Comparison of ENCODE assay signal across 8 cellular contexts in genomic region chr11:128520886-128521696, GRCh38.
DNase-seq lines count a peak whose midpoint lies in the region; ATAC-seq, FAIRE-seq and TF ChIP-seq lines count a peak whose summit lies in the region.

No MANE protein-coding gene starts in this region.

- CTCF ChIA-PET in PC-9 (lab: Charles Lee): interaction anchor here (0.6 kb wide), 1 partner anchor 257 kb away, joined by 4 read pairs; no protein-coding TSS in a partner anchor
- CTCF ChIA-PET in endothelial cell of umbilical vein (lab: Charles Lee): interaction anchor here (0.9 to 3.1 kb wide), 6 partner anchors 10 to 363 kb away, joined by 3 to 15 read pairs (median 8); no protein-coding TSS in a partner anchor

- H3K9ac ChIP-seq in endothelial cell of umbilical vein (replicated peaks; ENCODE audit: extremely low read depth, insufficient read depth, low read length): peak overlapping the region; percentile 99

- no peaks in the 10 kb centered on the region for H3K27me3 ChIP-seq in PC-9 (ENCODE audit: insufficient read depth, low read depth)
- H3K27me3 ChIP-seq in endothelial cell of umbilical vein (ENCODE audit: control insufficient read depth in 2 of 2, insufficient read depth in 2 of 2, low read length in 2 of 2): no peaks in the 10 kb centered on the region
- no peaks in the 10 kb centered on the region for H3K27me3 ChIP-seq in pancreas

- no peak for ATAC-seq in pancreas

- TF ChIP-seq POLR2A in endothelial cell of umbilical vein (IDR thresholded peaks at IDR 0.05; ENCODE audit: low read depth, low read length): no peak

- peak overlapping the region; percentile 89 for H3K27ac ChIP-seq in PC-9
- peak overlapping the region; percentile 99 for H3K27ac ChIP-seq in endothelial cell of umbilical vein (ENCODE audit: insufficient read depth, low read depth, low read length)
- peak overlapping the region in 3 of 4 donors; percentile 82 to 92 (median 90) for H3K27ac ChIP-seq in pancreas

- BruUV-seq in PC-9 (replicated peaks; lab: Mats Ljungman, UMichigan) (TSS peak; percentile 32), endothelial cell of umbilical vein (replicated peaks; lab: Mats Ljungman, UMichigan) (TSS peak; percentile 28)

- peaks cover 58% of the 10 kb centered on the region for H3K79me2 ChIP-seq in PC-9 (ENCODE audit: low read depth)
- H3K79me2 ChIP-seq in endothelial cell of umbilical vein (ENCODE audit: control insufficient read depth, insufficient read depth, low read length): peaks cover 59% of the 10 kb centered on the region

- H3K4me1 ChIP-seq in PC-9 (replicated peaks; ENCODE audit: insufficient read depth): peaks cover 69% of the 10 kb centered on the region
- H3K4me1 ChIP-seq in endothelial cell of umbilical vein (ENCODE audit: control insufficient read depth, extremely low read depth, insufficient read depth, low read length): peaks cover 52% of the 10 kb centered on the region
- peaks cover 12 to 69% (median 53%) of the 10 kb centered on the region in 3 donors for H3K4me1 ChIP-seq in pancreas

- POLR2A ChIA-PET in PC-9 (lab: Charles Lee; ENCODE audit: unreplicated experiment) (interaction anchor here (0.5 to 0.6 kb wide), 3 partner anchors 23 to 50 kb away, joined by 3 read pairs; no protein-coding TSS in a partner anchor), endothelial cell of umbilical vein (lab: Charles Lee) (interaction anchor here (0.7 kb wide), 1 partner anchor 44 kb away, joined by 3 read pairs; no protein-coding TSS in a partner anchor)

- DNase-seq in PC-9 (no peak), endothelial cell of umbilical vein (ENCODE audit: low read depth, low spot score) (no peak), pancreas (no peak), anterior cingulate cortex (lab: John Stamatoyannopoulos, UW) (no peak), COLO829 (ENCODE audit: low spot score) (no peak)
- no peak for DNase-seq in stimulated activated CD4-positive, alpha-beta T cell treated with anti-CD3 and anti-CD28 coated beads, Interleukin-12 subunit alpha, Interleukin-12 subunit beta, amount 100 ng/mL, for 4 hours
- no peak for DNase-seq in activated CD4-positive, CD25-positive, alpha-beta regulatory T cell (lab: John Stamatoyannopoulos, UW)

- no peaks in the 10 kb centered on the region for H3K9me3 ChIP-seq in PC-9 (ENCODE audit: insufficient read depth, low read depth)
- H3K9me3 ChIP-seq in endothelial cell of umbilical vein (replicated peaks; ENCODE audit: control insufficient read depth, insufficient read depth, low read length): no peaks in the 10 kb centered on the region
- no peaks in the 10 kb centered on the region for H3K9me3 ChIP-seq in pancreas

- no peaks in the 10 kb centered on the region; the same call in 1 of the 2 replicates for H4K20me1 ChIP-seq in PC-9 (ENCODE audit: insufficient read depth)
- H4K20me1 ChIP-seq in endothelial cell of umbilical vein (replicated peaks; ENCODE audit: control insufficient read depth, extremely low read depth, insufficient read depth, low read length): no peaks in the 10 kb centered on the region

- H3K36me3 ChIP-seq in PC-9 (ENCODE audit: low read depth): no peaks in the 10 kb centered on the region
- H3K36me3 ChIP-seq in endothelial cell of umbilical vein (ENCODE audit: control insufficient read depth in 2 of 2, extremely low read depth in 1 of 2, insufficient read depth in 2 of 2, low read length in 2 of 2): no peaks in the 10 kb centered on the region
- H3K36me3 ChIP-seq in pancreas: no peaks in the 10 kb centered on the region

- peaks cover 11% of the 10 kb centered on the region for H3F3A ChIP-seq in PC-9 (ENCODE audit: insufficient read depth, low read depth)

- H3K4me3 ChIP-seq in GM08714 (ENCODE audit: low read length): peak overlapping the region; percentile 95
- H3K4me3 ChIP-seq in PC-9: peak overlapping the region; percentile 91
- H3K4me3 ChIP-seq in endothelial cell of umbilical vein (replicated peaks in 1 of 3; ENCODE audit: insufficient read depth in 1 of 3, low read depth in 1 of 3, low read length in 3 of 3): peak overlapping the region; percentile 68 to 98 (median 97)
- H3K4me3 ChIP-seq in pancreas: peak overlapping the region; percentile 56 to 72 (median 63)

- H3K4me2 ChIP-seq in PC-9 (peak overlapping the region; percentile 86), endothelial cell of umbilical vein (ENCODE audit: insufficient read depth, low read length) (peak overlapping the region; percentile 97)

- FAIRE-seq in endothelial cell of umbilical vein (lab: Jason Lieb, UNC) (peak; percentile 38), pancreas (lab: Jason Lieb, UNC) (peak; percentile 37)

- TF ChIP-seq CTCF in PC-9 (conservative IDR thresholded peaks at IDR 0.05) (no peak), endothelial cell of umbilical vein (IDR thresholded peaks at IDR 0.05; ENCODE audit: extremely low read depth in 1 of 2, insufficient read depth in 1 of 2, low read depth in 1 of 2, low read length in 2 of 2) (no peak), pancreas (IDR thresholded peaks at IDR 0.05) (no peak)

- H3K9me2 ChIP-seq in PC-9 (ENCODE audit: insufficient read depth): no peaks in the 10 kb centered on the region

- H2AFZ ChIP-seq in PC-9 (no peak overlapping the region), endothelial cell of umbilical vein (ENCODE audit: low read depth, low read length) (no peak overlapping the region)

- intact Hi-C loops in PC-9 (cut with micrococcal nuclease; ENCODE audit: unreplicated experiment): loop anchor here (1.0 to 5.0 kb wide), 3 partner anchors 14 to 659 kb away; no protein-coding TSS in a partner anchor
- intact Hi-C loops in endothelial cell of umbilical vein (cut with micrococcal nuclease): loop anchor here (5.0 kb wide), 2 partner anchors 236 to 489 kb away; no protein-coding TSS in a partner anchor
- intact Hi-C loops in pancreas (cut with DNase I): no loop called here

- dilution Hi-C loops in endothelial cell of umbilical vein (cut with MboI; ENCODE audit: extremely low pct_ligation_motif_present, low sequenced_read_pairs): no loop called here

- 14 to 25% methylated on average over 12 of the region's 12 CpGs for WGBS in pancreas, 2 donors

- H3K9me1 ChIP-seq in endothelial cell of umbilical vein (replicated peaks; ENCODE audit: control insufficient read depth, extremely low read depth, insufficient read depth, low read length): no peaks in the 10 kb centered on the region

TF ChIP-seq in endothelial cell of umbilical vein, 7 proteins besides CTCF, POLR2A, EP300 and RAD21:
- TF ChIP-seq JUN (IDR thresholded peaks at IDR 0.05; ENCODE audit: borderline replicate concordance, insufficient read depth, insufficient read length, low read depth): no peak
- TF ChIP-seq, protein P1, sequence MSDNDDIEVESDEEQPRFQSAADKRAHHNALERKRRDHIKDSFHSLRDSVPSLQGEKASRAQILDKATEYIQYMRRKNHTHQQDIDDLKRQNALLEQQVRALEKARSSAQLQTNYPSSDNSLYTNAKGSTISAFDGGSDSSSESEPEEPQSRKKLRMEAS (IDR thresholded peaks at IDR 0.05; ENCODE audit: insufficient read depth, insufficient read length): no peak
- TF ChIP-seq GATA2 (IDR thresholded peaks at IDR 0.05; ENCODE audit: insufficient read depth, insufficient read length, low read depth, low read length): no peak
- TF ChIP-seq EZH2 (IDR thresholded peaks at IDR 0.05; ENCODE audit: borderline replicate concordance, low read depth, low read length, severe bottlenecking): no peak
- TF ChIP-seq MYC (IDR thresholded peaks at IDR 0.05; ENCODE audit: low read depth, low read length): no peak
- TF ChIP-seq FOS (IDR thresholded peaks at IDR 0.05; ENCODE audit: borderline replicate concordance, insufficient read depth, low read length): no peak
- no peak for TF ChIP-seq POLR2AphosphoS5 (IDR thresholded peaks at IDR 0.05; ENCODE audit: insufficient read depth, low read depth, low read length)

Comparison
In these comparisons a context has a peak if more than half of its experiments do, and no peak if none do; other contexts are left out.
1. intact Hi-C loops: an anchor here in PC-9 (1.0 to 5.0 kb wide) and endothelial cell of umbilical vein (5.0 kb wide); none called in pancreas.